ENCODE assay signal across 1 cellular context in the genomic region with DNA sequence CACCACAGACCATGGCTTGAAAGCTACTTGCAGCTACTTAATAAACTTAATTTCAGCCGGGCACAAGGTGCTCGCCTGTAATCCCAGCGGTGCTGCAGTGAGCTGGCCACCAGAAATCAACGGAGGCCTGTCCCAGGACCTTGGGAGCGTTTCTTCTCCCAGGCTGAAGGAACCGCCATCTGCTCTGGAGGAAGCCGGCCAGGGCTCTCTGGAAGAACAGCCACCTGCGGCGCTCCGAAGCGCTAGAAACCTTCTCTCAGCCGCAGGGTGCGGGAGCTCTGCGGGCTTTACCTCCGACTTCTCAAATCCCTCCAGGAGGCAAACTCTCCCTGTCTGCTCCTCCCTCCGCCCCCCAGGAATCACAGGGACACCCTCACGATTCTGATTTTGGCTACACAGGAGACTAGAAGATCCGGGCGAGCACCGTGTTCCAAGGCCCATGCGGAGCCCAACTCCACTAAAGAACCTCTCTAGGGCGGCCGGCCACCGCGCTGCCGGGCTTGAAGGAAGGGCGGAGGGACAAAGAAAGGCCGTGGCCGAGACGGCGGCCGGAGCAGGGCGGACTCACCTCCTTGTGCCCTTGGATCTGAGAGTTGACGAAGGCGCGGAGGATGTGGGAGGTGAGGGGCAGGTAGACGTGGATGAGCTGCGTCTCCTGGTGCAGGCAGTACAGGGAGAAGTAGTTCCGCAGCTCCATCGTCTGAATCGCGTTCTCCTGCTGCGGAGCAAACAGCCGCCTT.
TF ChIP-seq lines count a peak whose summit lies in the region.

No MANE protein-coding gene starts in this region.

TF ChIP-seq in HCT116, 20 proteins besides CTCF, POLR2A, EP300 and RAD21:
- no peak for TF ChIP-seq CBX3 (IDR thresholded peaks at IDR 0.05; ENCODE audit: low read depth)
- no peak for TF ChIP-seq FOSL1 (IDR thresholded peaks at IDR 0.05; ENCODE audit: low read depth)
- TF ChIP-seq CEBPB (IDR thresholded peaks at IDR 0.05; ENCODE audit: low read depth) = no peak
- TF ChIP-seq ELF1 (IDR thresholded peaks at IDR 0.05; ENCODE audit: borderline replicate concordance, low read depth) = no peak
- no peak for TF ChIP-seq TCF7L2 (IDR thresholded peaks at IDR 0.05; ENCODE audit: borderline replicate concordance, extremely low read depth, insufficient read depth, insufficient read length)
- no peak for TF ChIP-seq EZH2phosphoT487 (IDR thresholded peaks at IDR 0.05; ENCODE audit: borderline replicate concordance)
- TF ChIP-seq ZFX (IDR thresholded peaks at IDR 0.05) = no peak
- TF ChIP-seq SRF (IDR thresholded peaks at IDR 0.05; ENCODE audit: low read depth) = no peak
- no peak for TF ChIP-seq SP1 (IDR thresholded peaks at IDR 0.05; ENCODE audit: low read depth)
